ENCODE assay signal across 9 cellular contexts in the genomic region with DNA sequence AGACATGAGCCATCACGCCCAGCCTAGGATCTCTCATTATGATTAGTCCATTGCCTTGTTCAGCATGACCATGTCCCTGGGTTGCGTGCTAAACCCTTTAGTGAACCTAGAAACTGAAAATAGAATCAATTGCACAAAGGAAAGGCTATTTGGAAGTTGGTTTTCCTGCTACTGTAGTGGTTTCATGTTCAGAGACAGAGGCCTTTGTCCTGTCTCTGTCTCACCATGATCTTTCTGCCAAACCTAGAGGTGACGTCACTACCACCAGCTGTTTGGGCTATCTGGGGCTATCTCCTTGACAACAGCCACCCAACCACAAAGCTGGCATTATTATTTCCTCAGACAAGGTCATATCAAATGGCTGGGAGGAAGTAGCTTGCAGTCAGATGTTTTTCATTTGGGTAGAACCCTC. TPM values are rescaled to one million over a fixed set of nuclear protein-coding genes. Genes with fewer than 3 reads are reported as not detected.
DNase-seq lines count a peak whose midpoint lies in the region; ATAC-seq and TF ChIP-seq lines count a peak whose summit lies in the region.
"Had no signal": no experiment of that assay in that cellular context is flagged by ENCODE, and none has a peak within 500 bp of the region (broad histone marks: within the 10 kb centered on the region; RNA-seq: fewer than 3 reads in every experiment).

No MANE protein-coding gene starts in this region.

- no peaks in the 10 kb centered on the region for H3K27me3 Mint-ChIP-seq in central memory CD8-positive, alpha-beta T cell

- H3K27me3 ChIP-seq in BE2C, result no peaks in the 10 kb centered on the region
- H3K27me3 ChIP-seq in ovary, result no peaks in the 10 kb centered on the region

- no peak overlapping the region for H3K4me3 Mint-ChIP-seq in central memory CD8-positive, alpha-beta T cell

- intact Hi-C loops in ovary (cut with DNase I), result no loop called here

- H3K9me3 Mint-ChIP-seq in central memory CD8-positive, alpha-beta T cell, result no peaks in the 10 kb centered on the region

- peaks cover 36% of the 10 kb centered on the region for H3K4me1 Mint-ChIP-seq in central memory CD8-positive, alpha-beta T cell

- 69 to 83% (median 70%) methylated on average over 3 of the region's 3 CpGs for WGBS in ovary, 3 donors

- no peak for TF ChIP-seq EP300 in ovary (IDR thresholded peaks at IDR 0.05)

- peak; percentile 71 for DNase-seq in BE2C
- DNase-seq in HS-5 (ENCODE audit: low read depth), result peak; percentile 56
- peak; percentile 95 for DNase-seq in OCI-M1 (lab: John Stamatoyannopoulos, UW)
- DNase-seq in central memory CD8-positive, alpha-beta T cell (ENCODE audit: low spot score in 2 of 2), result peak in 1 of 2 donors; percentile 23
- DNase-seq in lung microvascular endothelial cell (ENCODE audit: low read depth in 2 of 2), result peak; percentile 96 to 97
- no peak for DNase-seq in ovary
- DNase-seq in OCI-M2 (lab: John Stamatoyannopoulos, UW; ENCODE audit: unreplicated experiment), result no peak

- H3K27ac ChIP-seq in ovary, result no peak overlapping the region

- H3K4me3 ChIP-seq in BE2C (ENCODE audit: low read depth, low read length) (no peak overlapping the region), ovary (no peak overlapping the region)
- H3K4me3 ChIP-seq: skin epidermis had no signal

- H3K9me3 ChIP-seq in BE2C (peaks cover 3% of the 10 kb centered on the region; the same call in 1 of the 2 replicates), ovary (no peaks in the 10 kb centered on the region)

- H3K4me1 ChIP-seq in BE2C, result peaks cover 7% of the 10 kb centered on the region
- peaks cover 3% of the 10 kb centered on the region for H3K4me1 ChIP-seq in ovary (ENCODE audit: insufficient read depth)

- H3K36me3 ChIP-seq in BE2C (no peaks in the 10 kb centered on the region), ovary (no peaks in the 10 kb centered on the region)

- peak; percentile 48 for ATAC-seq in GM18858 (IDR thresholded peaks at IDR 0.05; ENCODE audit: unreplicated experiment)
- ATAC-seq in central memory CD8-positive, alpha-beta T cell (replicated peaks; ENCODE audit: extremely low read depth, poor library complexity, severe bottlenecking), result peak; percentile 26

- peak overlapping the region; percentile 41 for H3K27ac Mint-ChIP-seq in central memory CD8-positive, alpha-beta T cell (ENCODE audit: low read depth)

- no peak for TF ChIP-seq POLR2A in ovary (IDR thresholded peaks at IDR 0.05)

- TF ChIP-seq CTCF in BE2C (IDR thresholded peaks at IDR 0.05; ENCODE audit: low read depth, low read length), result no peak
- no peak for TF ChIP-seq CTCF in ovary (IDR thresholded peaks at IDR 0.05)

- peaks cover 5% of the 10 kb centered on the region for H3K36me3 Mint-ChIP-seq in central memory CD8-positive, alpha-beta T cell (ENCODE audit: insufficient read depth)

RNA-seq across cellular contexts. Expression of a gene that starts 4.0 kb away (rescaled TPM):
- polyA plus RNA-seq in BE2C (2012; ENCODE audit: insufficient read depth, insufficient read length, low read depth), result 24.4 TPM
- total RNA-seq in lung microvascular endothelial cell (13.1 and 15.9 TPM in 2 replicates), ovary (10 to 100 TPM; 35.1 to 59.4 (median 44.7) TPM)
- polyA plus RNA-seq in ovary, result 10 to 100 TPM; 30.8 to 61.1 TPM

Comparison
In these comparisons a context has a peak if more than half of its experiments do, and no peak if none do; other contexts are left out.
1. DNase-seq: peak in BE2C (single experiment), HS-5 (single experiment), OCI-M1 (single experiment) and lung microvascular endothelial cell (2 of 2); none in ovary (0 of 5) and OCI-M2 (single experiment).